Comparison of ENCODE assay signal across 1 cellular context in the genomic region with DNA sequence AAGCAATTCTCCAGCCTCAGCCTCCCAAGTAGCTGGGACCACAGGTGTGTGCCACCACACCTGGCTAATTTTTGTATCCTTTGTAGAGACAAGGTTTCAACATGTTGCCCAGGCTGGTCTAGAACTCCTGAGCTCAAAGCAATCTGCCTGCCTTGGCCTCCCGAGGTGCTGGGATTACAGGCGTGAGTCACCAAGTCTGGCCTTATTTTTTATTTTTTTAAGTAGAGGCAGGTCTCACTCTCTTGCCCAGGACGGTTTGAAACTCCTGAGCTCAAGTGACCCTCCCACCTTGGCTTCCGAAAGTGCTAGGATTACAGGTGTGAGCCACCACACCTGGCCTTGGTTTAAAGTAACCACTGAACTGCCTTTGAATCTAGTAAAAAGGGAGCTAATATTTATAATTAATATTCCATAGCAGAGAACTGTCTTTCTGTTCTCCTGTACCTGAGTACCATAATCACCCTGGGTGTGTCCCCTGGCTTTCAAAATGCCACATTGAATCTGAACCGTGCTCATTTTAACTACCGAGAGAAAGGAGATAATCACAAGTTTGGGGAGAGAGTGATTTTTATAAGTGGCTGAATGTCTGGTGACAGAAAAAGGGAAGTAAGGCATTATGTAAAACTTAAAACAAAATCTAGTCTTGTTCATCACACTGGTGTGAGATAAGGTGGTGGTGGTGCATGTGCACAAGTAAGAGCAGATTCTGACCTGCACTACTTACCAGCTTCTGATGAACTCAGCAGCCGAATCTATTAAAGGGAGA.
TF ChIP-seq lines count a peak whose summit lies in the region.

No MANE protein-coding gene starts in this region.

TF ChIP-seq in SK-N-SH treated with all-trans-retinoic acid at 6 μM for 48 hours, 23 proteins besides CTCF, POLR2A, EP300 and RAD21 (continued from another document):
- no peak for TF ChIP-seq BACH2 (CRISPR knock-in tag; IDR thresholded peaks at IDR 0.05; ENCODE audit: borderline replicate concordance)
- TF ChIP-seq GLIS3 (CRISPR knock-in tag; IDR thresholded peaks at IDR 0.05): no peak
- no peak for TF ChIP-seq ESRRG (CRISPR knock-in tag; IDR thresholded peaks at IDR 0.05)
- TF ChIP-seq SNAI2 (CRISPR knock-in tag; IDR thresholded peaks at IDR 0.05): no peak
